Comparison of ENCODE assay signal across 8 cellular contexts in the genomic region with DNA sequence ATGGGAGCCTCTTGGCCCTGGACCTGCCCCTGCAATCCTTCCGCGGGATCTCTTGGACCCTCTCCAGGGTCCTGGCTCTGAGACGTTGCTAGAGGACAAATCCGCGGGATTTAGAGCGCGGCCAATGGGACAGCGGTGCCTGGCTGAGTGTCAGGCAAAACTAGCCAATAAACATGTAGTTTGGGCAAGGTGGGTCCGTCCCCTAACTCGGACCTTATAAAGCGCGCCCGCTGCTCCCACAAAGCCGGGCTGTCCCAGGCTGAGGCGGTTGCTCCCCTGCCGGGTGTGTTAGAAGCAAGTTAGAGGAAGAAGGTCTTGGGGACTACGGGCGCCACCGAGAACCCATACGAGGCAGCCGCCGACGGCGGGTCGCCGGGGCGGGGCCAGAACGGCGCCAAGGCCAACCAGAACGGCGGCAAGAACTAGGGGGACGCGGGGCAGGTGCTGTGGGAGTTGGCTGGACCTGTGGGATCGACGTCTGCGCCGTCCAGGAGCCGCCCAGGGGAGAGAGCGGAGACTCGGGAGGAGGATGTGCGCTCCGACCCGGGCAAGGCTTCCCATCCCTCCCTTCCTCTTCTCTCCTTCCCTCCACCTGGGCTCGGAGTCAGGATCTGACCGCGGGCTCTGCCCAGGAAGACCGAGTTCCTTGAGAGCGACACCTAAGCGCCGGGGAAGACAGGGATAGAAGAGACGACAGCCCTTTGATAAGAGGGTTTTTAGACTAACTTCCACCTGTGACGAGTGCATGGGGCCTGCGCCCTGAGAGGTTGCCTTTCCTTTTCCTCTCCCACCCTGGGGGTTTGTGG. TPM values are rescaled to one million over a fixed set of nuclear protein-coding genes. Genes with fewer than 3 reads are reported as not detected.
DNase-seq lines count a peak whose midpoint lies in the region; ATAC-seq and TF ChIP-seq lines count a peak whose summit lies in the region.

No MANE protein-coding gene starts in this region.

- ATAC-seq in HG03135 (IDR thresholded peaks at IDR 0.05; ENCODE audit: unreplicated experiment), result peak; percentile 91

- DNase-seq in AG10803 (ENCODE audit: low read depth), result peak; percentile 96
- DNase-seq in NCI-H2171 (lab: John Stamatoyannopoulos, UW), result peak; percentile 91
- peak; percentile 12 to 56 for DNase-seq in cerebellar nuclear complex (lab: John Stamatoyannopoulos, UW)
- peak; percentile 98 for DNase-seq in islet precursor cell
- peak; percentile 91 for DNase-seq in spleen

- H3K9me3 ChIP-seq in spleen, result no peaks in the 10 kb centered on the region

- H3K36me3 ChIP-seq in spleen, result no peaks in the 10 kb centered on the region

- H3K4me3 ChIP-seq in AG10803 (ENCODE audit: low read length) (peak overlapping the region; percentile 79), WI38 (ENCODE audit: low read depth, low read length) (peak overlapping the region; percentile 68), spleen (peak overlapping the region; percentile 37 to 76 (median 63))

- in situ Hi-C loops in GM18951 (cut with MboI; ENCODE audit: low sequenced_read_pairs, unreplicated experiment), result loop anchor here (10.0 kb wide), 1 partner anchor 370 kb away; no protein-coding TSS in a partner anchor

- peaks cover 8 to 53% (median 37%) of the 10 kb centered on the region in 6 donors for H3K4me1 ChIP-seq in spleen

- H3K27me3 ChIP-seq in spleen (replicated peaks in 1 of 7), result peaks cover 0 to 15% (median 0%) of the 10 kb centered on the region in 7 donors

- TF ChIP-seq CTCF in AG10803 (conservative IDR thresholded peaks at IDR 0.05; ENCODE audit: low read length) (no peak), WI38 (IDR thresholded peaks at IDR 0.05; ENCODE audit: low read depth, low read length) (no peak), spleen (IDR thresholded peaks at IDR 0.05 in 8 of 11, conservative IDR thresholded peaks at IDR 0.05 in 3 of 11) (no peak)

- 1 to 3% (median 2%) methylated on average over 36 to 53 of the region's 53 CpGs for WGBS in spleen, 5 donors

- intact Hi-C loops in spleen (cut with DNase I; ENCODE audit: low total_unique reads), result loop anchor here (10.0 kb wide), 1 partner anchor 380 kb away; a partner anchor contains a TSS

- TF ChIP-seq POLR2A in GM18951 (IDR thresholded peaks at IDR 0.05; ENCODE audit: extremely low read depth, insufficient read depth, insufficient read length), result peak; percentile 97
- peak in 2 of 3 donors; percentile 38 to 85 for TF ChIP-seq POLR2A in spleen (IDR thresholded peaks at IDR 0.05)

- H3K27ac ChIP-seq in spleen, result peak overlapping the region; percentile 20 to 81 (median 71)

RNA-seq across cellular contexts. Expression of a gene that starts 6.5 kb away (rescaled TPM):
- total RNA-seq in spleen, result 10 to 100 TPM in 4 of 7 donors, 1 to 10 TPM in 3; 7.5 to 16.0 (median 11.0) TPM
- 10 to 100 TPM; 15.0 to 20.3 (median 16.6) TPM for polyA plus RNA-seq in spleen

Comparison
In these comparisons a context has a peak if more than half of its experiments do, and no peak if none do; other contexts are left out.
1. Peak in every context shown above with its lines: DNase-seq, ATAC-seq, H3K4me3 ChIP-seq and H3K27ac ChIP-seq.
2. DNase-seq: peak in every context shown above with its lines; median percentile 98 in islet precursor cell; 96 in AG10803; 91 in NCI-H2171; 91 in spleen; 34 in cerebellar nuclear complex.